18 cellular contexts compared by ENCODE assay signal in the genomic region with DNA sequence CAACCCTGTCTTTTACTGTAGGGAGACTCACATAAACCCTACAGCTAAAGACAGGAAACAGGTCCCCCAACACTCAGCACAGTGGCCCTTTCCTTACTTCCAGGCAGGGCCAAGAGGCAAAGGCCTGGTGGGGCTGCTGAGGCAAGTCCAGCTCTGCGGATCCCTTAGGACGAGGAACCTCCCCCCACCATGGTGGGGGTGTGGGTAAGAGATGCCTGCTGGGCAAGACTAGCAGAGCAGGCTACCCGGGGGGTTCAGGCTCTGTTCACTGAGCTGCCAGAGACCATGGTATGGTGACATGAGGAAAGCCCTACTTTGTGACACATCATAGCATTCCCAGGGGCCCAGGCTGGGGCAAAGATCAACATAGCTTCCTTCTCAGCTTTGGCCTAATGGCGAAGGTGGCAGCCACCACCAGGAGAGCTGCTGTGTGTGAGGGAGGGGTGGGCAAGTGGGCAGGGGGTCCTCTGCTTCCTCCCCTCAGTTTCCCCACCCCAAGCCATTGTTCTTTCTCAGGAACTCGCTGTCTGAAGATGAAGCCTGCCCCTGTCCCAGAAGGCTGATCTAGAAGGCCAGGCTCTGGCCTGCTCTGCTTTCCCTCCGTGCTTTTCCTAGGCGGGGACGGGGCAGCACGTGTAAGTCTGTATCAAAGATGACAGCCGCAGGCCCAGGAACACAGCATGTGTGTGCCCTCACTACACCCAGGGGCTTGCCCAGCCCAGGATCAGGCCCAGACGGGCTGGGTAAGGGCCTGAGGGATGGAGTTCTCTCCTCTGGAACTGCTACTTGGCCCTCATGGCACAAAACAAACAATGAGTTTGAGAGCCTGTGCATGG.
"Had no signal": no experiment of that assay in that cellular context is flagged by ENCODE, and none has a peak within 500 bp of the region (broad histone marks: within the 10 kb centered on the region; RNA-seq: fewer than 3 reads in every experiment).

No MANE protein-coding gene starts in this region.

- H3K27me3 ChIP-seq: body of pancreas, cardiac muscle cell, sigmoid colon, suprapubic skin, tibial nerve, uterus had no signal

- H3K27ac ChIP-seq: body of pancreas, cardiac muscle cell, sigmoid colon, suprapubic skin, tibial nerve, uterus had no signal

- H3K27me3 Mint-ChIP-seq: activated CD4-positive, alpha-beta T cell treated with anti-CD3 and anti-CD28 coated beads, Interleukin-2, amount 10 ng/mL, durations not matched to agents 7 days and 5 days; dendritic cell treated with granulocyte-macrophage colony-stimulating factor and Interleukin-4, amounts not matched to agents 40 ng/mL and 50 ng/mL, for 4 days; stimulated activated naive CD8-positive, alpha-beta T cell treated with anti-CD3 and anti-CD28 coated beads, Interleukin-15, amount 100 ng/mL, for 72 hours had no signal

- H3K27ac Mint-ChIP-seq: activated CD8-positive, alpha-beta T cell treated with anti-CD3 and anti-CD28 coated beads, Interleukin-2, amount 10 ng/mL, durations not matched to agents 7 days and 5 days; activated T-helper 1 cell treated with anti-CD3 and anti-CD28 coated beads, Interleukin-12 subunit alpha, Interleukin-12 subunit beta, Interleukin-2, Interleukin-4 antibody, amounts not matched to agents 30 ng/mL and 10 ng/mL and 1 ng/mL, durations not matched to agents 14 hours and 24 hours and 36 hours; dendritic cell treated with granulocyte-macrophage colony-stimulating factor and Interleukin-4, amounts not matched to agents 40 ng/mL and 50 ng/mL, for 4 days; nephron progenitor cell; stimulated activated naive CD8-positive, alpha-beta T cell treated with anti-CD3 and anti-CD28 coated beads, Interleukin-15, amount 100 ng/mL, for 72 hours had no signal

- ATAC-seq: activated CD4-positive, CD25-positive, alpha-beta regulatory T cell treated with anti-CD3 and anti-CD28 coated beads, Interleukin-2, amount 50 U/mL, for 24 hours; activated CD8-positive, alpha-beta T cell treated with anti-CD3 and anti-CD28 coated beads, Interleukin-2, amount 10 ng/mL, durations not matched to agents 7 days and 5 days; body of pancreas; stimulated activated naive CD8-positive, alpha-beta T cell treated with anti-CD3 and anti-CD28 coated beads, Interleukin-15, amount 100 ng/mL, for 72 hours had no signal

- H3K4me1 Mint-ChIP-seq: nephron progenitor cell had no signal

- DNase-seq: activated CD4-positive, alpha-beta T cell treated with anti-CD3 and anti-CD28 coated beads, Interleukin-2, amount 10 ng/mL, durations not matched to agents 7 days and 5 days; activated CD8-positive, alpha-beta T cell treated with anti-CD3 and anti-CD28 coated beads, Interleukin-2, amount 10 ng/mL, durations not matched to agents 7 days and 5 days; activated gamma-delta T cell; activated naive CD4-positive, alpha-beta T cell treated with anti-CD3 and anti-CD28 coated beads, Interleukin-2, amount 50 U/mL, for 16 hours; anterior cingulate cortex; body of pancreas; effector CD4-positive, alpha-beta T cell; erythroblast; nephron progenitor cell; stimulated activated naive CD8-positive, alpha-beta T cell treated with anti-CD3 and anti-CD28 coated beads, Interleukin-15, amount 100 ng/mL, for 72 hours; uterus had no signal

- H3K4me3 ChIP-seq: body of pancreas, cardiac muscle cell, sigmoid colon, suprapubic skin, tibial nerve, uterus had no signal

- H3K9me3 Mint-ChIP-seq: activated CD4-positive, alpha-beta T cell treated with anti-CD3 and anti-CD28 coated beads, Interleukin-2, amount 10 ng/mL, durations not matched to agents 7 days and 5 days; activated T-helper 1 cell treated with anti-CD3 and anti-CD28 coated beads, Interleukin-12 subunit alpha, Interleukin-12 subunit beta, Interleukin-2, Interleukin-4 antibody, amounts not matched to agents 30 ng/mL and 10 ng/mL and 1 ng/mL, durations not matched to agents 14 hours and 24 hours and 36 hours; dendritic cell treated with granulocyte-macrophage colony-stimulating factor and Interleukin-4, amounts not matched to agents 40 ng/mL and 50 ng/mL, for 4 days; nephron progenitor cell; stimulated activated naive CD8-positive, alpha-beta T cell treated with anti-CD3 and anti-CD28 coated beads, Interleukin-15, amount 100 ng/mL, for 72 hours had no signal

- H3K4me3 Mint-ChIP-seq: activated CD4-positive, alpha-beta T cell treated with anti-CD3 and anti-CD28 coated beads, Interleukin-2, amount 10 ng/mL, durations not matched to agents 7 days and 5 days; activated CD8-positive, alpha-beta T cell treated with anti-CD3 and anti-CD28 coated beads, Interleukin-2, amount 10 ng/mL, durations not matched to agents 7 days and 5 days; activated T-helper 1 cell treated with anti-CD3 and anti-CD28 coated beads, Interleukin-12 subunit alpha, Interleukin-12 subunit beta, Interleukin-2, Interleukin-4 antibody, amounts not matched to agents 30 ng/mL and 10 ng/mL and 1 ng/mL, durations not matched to agents 14 hours and 24 hours and 36 hours; dendritic cell treated with granulocyte-macrophage colony-stimulating factor and Interleukin-4, amounts not matched to agents 40 ng/mL and 50 ng/mL, for 4 days; nephron progenitor cell; stimulated activated naive CD8-positive, alpha-beta T cell treated with anti-CD3 and anti-CD28 coated beads, Interleukin-15, amount 100 ng/mL, for 72 hours had no signal

- H3K4me1 ChIP-seq: body of pancreas, sigmoid colon, suprapubic skin, tibial nerve, uterus had no signal

- H3K9me3 ChIP-seq: body of pancreas, sigmoid colon, suprapubic skin, tibial nerve, uterus had no signal

- H3K36me3 ChIP-seq: cardiac muscle cell, sigmoid colon, uterus had no signal
